10 cellular contexts compared by ENCODE assay signal in the genomic region with DNA sequence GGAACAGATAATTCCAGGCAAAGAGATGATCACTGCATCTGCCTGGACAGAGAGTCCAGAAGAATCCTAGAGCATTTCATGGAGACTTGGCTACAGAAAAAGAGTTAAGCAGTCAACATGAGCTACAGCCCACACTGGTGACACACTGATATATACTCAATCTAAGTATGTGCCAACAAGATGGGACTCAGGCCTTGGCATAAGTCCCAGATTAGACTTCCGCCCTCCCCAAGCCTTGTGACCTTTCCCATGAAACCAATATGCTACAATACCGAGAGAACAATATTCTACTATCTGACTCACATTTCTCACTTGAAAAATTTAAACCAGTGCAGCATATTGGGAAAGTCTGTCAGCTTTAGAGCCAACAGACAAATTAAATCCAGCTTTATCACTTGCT.
"Had no signal": no experiment of that assay in that cellular context is flagged by ENCODE, and none has a peak within 500 bp of the region (broad histone marks: within the 10 kb centered on the region; RNA-seq: fewer than 3 reads in every experiment).

No MANE protein-coding gene starts in this region.

- H3K27me3 ChIP-seq: neural progenitor cell, pancreas had no signal

- H3K4me2 ChIP-seq: neural progenitor cell had no signal

- H3K4me1 ChIP-seq: neural progenitor cell, pancreas had no signal

- H3K9me3 ChIP-seq: pancreas had no signal

- ATAC-seq: pancreas, T-cell had no signal

- DNase-seq: activated CD4-positive, alpha-beta T cell treated with anti-CD3 and anti-CD28 coated beads for 4 hours; activated naive CD4-positive, alpha-beta T cell; aorta; caudate nucleus; effector memory CD4-positive, alpha-beta T cell; pancreas; T-cell; WERI-Rb-1 had no signal

- H3K4me3 ChIP-seq: neural progenitor cell, pancreas, skin epidermis had no signal

- H3K27ac ChIP-seq: neural progenitor cell, pancreas, skin epidermis, WERI-Rb-1 had no signal

- H3K9ac ChIP-seq: neural progenitor cell had no signal

- H2AFZ ChIP-seq: neural progenitor cell had no signal

- H3K36me3 ChIP-seq: neural progenitor cell, pancreas, WERI-Rb-1 had no signal
